Comparison of ENCODE assay signal across 30 cellular contexts in the genomic region with DNA sequence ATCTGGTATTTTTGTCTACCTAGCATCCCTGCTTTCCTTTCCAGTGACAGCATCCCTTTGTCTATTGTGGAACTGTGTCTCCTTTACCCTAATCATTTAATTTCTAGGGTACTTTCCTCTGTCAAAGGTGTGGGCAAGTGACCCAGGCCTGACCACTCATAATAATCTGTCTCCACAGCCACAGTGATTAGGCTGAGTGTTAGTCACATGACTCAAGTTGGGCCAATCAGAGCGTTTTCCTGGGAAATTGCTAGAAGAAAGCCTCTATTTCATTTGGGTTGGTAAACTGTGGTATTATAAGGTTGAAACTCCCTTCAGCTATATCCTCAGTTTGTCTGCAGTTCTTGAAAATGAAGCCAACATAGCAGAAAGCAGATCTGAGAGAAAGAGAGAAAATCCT.
"Had no signal": no experiment of that assay in that cellular context is flagged by ENCODE, and none has a peak within 500 bp of the region (broad histone marks: within the 10 kb centered on the region; RNA-seq: fewer than 3 reads in every experiment).

No MANE protein-coding gene starts in this region.

- H3K36me3 ChIP-seq: neural progenitor cell, ovary, right lobe of liver, sigmoid colon, stomach, thoracic aorta, thyroid gland, tibial nerve, upper lobe of left lung, vagina had no signal

- H2AFZ ChIP-seq: neural progenitor cell, parathyroid adenoma had no signal

- FAIRE-seq: small intestine, urothelium cell line had no signal

- H3K79me2 ChIP-seq: parathyroid adenoma had no signal

- H3K4me1 ChIP-seq: neural progenitor cell, parathyroid adenoma, psoas muscle, right lobe of liver, stomach, thyroid gland, tibial nerve, upper lobe of left lung, vagina had no signal

- H3K36me3 Mint-ChIP-seq: naive thymus-derived CD8-positive, alpha-beta T cell; natural killer cell treated with Interleukin-12 subunit alpha and Interleukin-12 subunit beta and Interleukin-15 and Interleukin-18, amount 100 ng/mL, for 72 hours; neural progenitor cell; stimulated activated memory B cell treated with anti-CD40 and anti-IgM and Interleukin-4, amounts not matched to agents 10 μg/mL and 1 μg/mL and 100 μg/mL, for 72 hours had no signal

- H3K9ac ChIP-seq: neural progenitor cell, parathyroid adenoma had no signal

- H3K27me3 ChIP-seq: neural progenitor cell, ovary, right lobe of liver, sigmoid colon, thyroid gland, tibial nerve, upper lobe of left lung had no signal

- H3K4me1 Mint-ChIP-seq: naive thymus-derived CD8-positive, alpha-beta T cell; nephron progenitor cell; neural progenitor cell; stimulated activated memory B cell treated with anti-CD40 and anti-IgM and Interleukin-4, amounts not matched to agents 10 μg/mL and 1 μg/mL and 100 μg/mL, for 72 hours had no signal

- H3K4me3 ChIP-seq: neural progenitor cell, ovary, psoas muscle, right lobe of liver, sigmoid colon, stomach, thoracic aorta, thyroid gland, tibial nerve, upper lobe of left lung, vagina had no signal

- ATAC-seq: naive thymus-derived CD8-positive, alpha-beta T cell; natural killer cell treated with Interleukin-12 subunit alpha and Interleukin-12 subunit beta and Interleukin-15 and Interleukin-18, amount 100 ng/mL, for 72 hours; psoas muscle; right cardiac atrium; right lobe of liver; stimulated activated memory B cell treated with anti-CD40 and anti-IgM and Interleukin-4, amounts not matched to agents 10 μg/mL and 1 μg/mL and 100 μg/mL, for 72 hours had no signal

- H3K9me3 ChIP-seq: ovary, psoas muscle, right lobe of liver, sigmoid colon, stomach, thoracic aorta, thyroid gland, tibial nerve, upper lobe of left lung, vagina had no signal

- DNase-seq: naive thymus-derived CD8-positive, alpha-beta T cell; nephron progenitor cell; occipital lobe; ovary; posterior cingulate gyrus; psoas muscle; right cardiac atrium; right lobe of liver; sigmoid colon; small intestine; stimulated activated CD4-positive, alpha-beta T cell treated with anti-CD3 and anti-CD28 coated beads, Interleukin-15, amount 100 ng/mL, for 24 hours; stimulated activated CD4-positive, alpha-beta T cell treated with anti-CD3 and anti-CD28 coated beads, Interleukin-2, amount 100 ng/mL, for 24 hours; stimulated activated CD4-positive, alpha-beta T cell treated with anti-CD3 and anti-CD28 coated beads, Interleukin-2, amount 100 ng/mL, for 48 hours; stimulated activated CD4-positive, alpha-beta T cell treated with anti-CD3 and anti-CD28 coated beads, Interleukin-4, amount 100 ng/mL, for 4 hours; stimulated activated CD8-positive, alpha-beta memory T cell treated with anti-CD3 and anti-CD28 coated beads, Interleukin-4, amount 100 ng/mL, for 48 hours; stimulated activated naive CD4-positive, alpha-beta T cell treated with Interleukin-2 at 50 U/mL for 16 hours; stomach; thyroid gland; trophoblast cell; upper lobe of left lung had no signal

- H3K4me2 ChIP-seq: neural progenitor cell had no signal

- H3K9me3 Mint-ChIP-seq: naive thymus-derived CD8-positive, alpha-beta T cell; natural killer cell treated with Interleukin-12 subunit alpha and Interleukin-12 subunit beta and Interleukin-15 and Interleukin-18, amount 100 ng/mL, for 72 hours; neural progenitor cell; stimulated activated memory B cell treated with anti-CD40 and anti-IgM and Interleukin-4, amounts not matched to agents 10 μg/mL and 1 μg/mL and 100 μg/mL, for 72 hours; stimulated activated naive CD8-positive, alpha-beta T cell treated with anti-CD3 and anti-CD28 coated beads, Interleukin-15, Interleukin-2, amounts not matched to agents 100 ng/mL and 50 ng/mL, for 24 hours had no signal

- H3K4me3 Mint-ChIP-seq: naive thymus-derived CD8-positive, alpha-beta T cell; natural killer cell treated with Interleukin-12 subunit alpha and Interleukin-12 subunit beta and Interleukin-15 and Interleukin-18, amount 100 ng/mL, for 72 hours; nephron progenitor cell; neural progenitor cell; stimulated activated memory B cell treated with anti-CD40 and anti-IgM and Interleukin-4, amounts not matched to agents 10 μg/mL and 1 μg/mL and 100 μg/mL, for 72 hours; stimulated activated naive CD8-positive, alpha-beta T cell treated with anti-CD3 and anti-CD28 coated beads, Interleukin-15, Interleukin-2, amounts not matched to agents 100 ng/mL and 50 ng/mL, for 24 hours had no signal

- H3K27ac Mint-ChIP-seq: naive thymus-derived CD8-positive, alpha-beta T cell; natural killer cell treated with Interleukin-12 subunit alpha and Interleukin-12 subunit beta and Interleukin-15 and Interleukin-18, amount 100 ng/mL, for 72 hours; nephron progenitor cell; neural progenitor cell; progenitor cell of endocrine pancreas; stimulated activated memory B cell treated with anti-CD40 and anti-IgM and Interleukin-4, amounts not matched to agents 10 μg/mL and 1 μg/mL and 100 μg/mL, for 72 hours; stimulated activated naive CD8-positive, alpha-beta T cell treated with anti-CD3 and anti-CD28 coated beads, Interleukin-15, Interleukin-2, amounts not matched to agents 100 ng/mL and 50 ng/mL, for 24 hours had no signal

- H3K27ac ChIP-seq: neural progenitor cell, ovary, parathyroid adenoma, psoas muscle, right lobe of liver, sigmoid colon, stomach, thoracic aorta, thyroid gland, tibial nerve, upper lobe of left lung, vagina had no signal
